8 cellular contexts compared by ENCODE assay signal in the genomic region with DNA sequence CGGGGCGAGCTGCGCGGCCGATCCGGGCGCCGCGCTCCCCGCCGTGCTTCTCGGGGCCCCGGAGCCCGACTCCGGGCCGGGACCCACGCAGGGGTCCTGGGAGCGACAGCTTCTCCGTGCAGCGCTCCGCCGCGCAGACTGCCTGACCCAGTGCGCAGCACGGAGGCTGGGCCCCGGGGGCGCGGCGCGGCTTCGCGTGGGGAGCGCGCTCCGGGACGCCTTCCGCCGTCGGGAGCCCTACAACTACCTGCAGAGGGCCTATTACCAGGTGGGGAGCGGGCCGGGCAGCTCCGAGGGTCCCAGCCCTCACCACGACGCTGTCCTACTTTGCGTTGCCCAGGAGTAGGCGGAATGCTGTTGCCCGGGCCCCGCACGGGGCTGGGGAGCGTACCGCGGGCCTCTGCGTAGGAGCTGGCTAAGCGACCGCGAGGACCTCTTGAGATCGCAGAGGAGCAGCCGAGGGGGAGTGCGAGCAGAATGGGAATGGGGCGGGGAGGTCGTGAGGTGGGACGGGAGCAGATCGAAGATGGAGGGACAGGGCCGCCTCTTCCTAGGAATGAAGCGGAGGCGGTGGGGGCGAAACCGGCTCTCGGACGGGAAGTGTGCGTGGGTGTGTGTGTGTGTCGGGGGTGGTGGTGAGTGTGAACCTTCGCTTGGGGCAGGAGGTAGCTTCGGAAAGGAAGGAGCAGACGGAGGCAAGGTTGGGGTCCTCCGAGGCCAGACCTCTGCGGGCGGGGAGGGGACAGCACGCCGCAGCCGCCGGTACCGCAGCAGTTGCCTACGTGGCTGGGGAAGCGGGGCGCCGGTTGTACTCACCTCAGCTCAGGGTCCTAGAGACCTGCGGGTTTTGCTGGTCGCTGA. TPM values are rescaled to one million over a fixed set of nuclear protein-coding genes. Genes with fewer than 3 reads are reported as not detected.
A peak's percentile ranks its signal among the peaks of the same experiment; 100 is the strongest.
DNase-seq lines count a peak whose midpoint lies in the region; ATAC-seq and TF ChIP-seq lines count a peak whose summit lies in the region.

No MANE protein-coding gene starts in this region.

- no peaks in the 10 kb centered on the region for H3K36me3 ChIP-seq in CD8-positive, alpha-beta T cell (ENCODE audit: insufficient read depth, low read length)
- H3K36me3 ChIP-seq in endocrine pancreas (ENCODE audit: control insufficient read depth, insufficient read depth, low read length), result no peaks in the 10 kb centered on the region
- no peaks in the 10 kb centered on the region for H3K36me3 ChIP-seq in mucosa of descending colon (ENCODE audit: low read depth)
- no peaks in the 10 kb centered on the region for H3K36me3 ChIP-seq in thymus (ENCODE audit: control insufficient read depth, insufficient read depth)

- H3K27ac Mint-ChIP-seq in CD8-positive, alpha-beta T cell, result peak overlapping the region; percentile 70
- H3K27ac Mint-ChIP-seq in activated CD4-positive, alpha-beta memory T cell treated with anti-CD3 and anti-CD28 coated beads, Interleukin-2, amount 10 ng/mL, durations not matched to agents 7 days and 5 days, result no peak overlapping the region

- no peaks in the 10 kb centered on the region for H3K36me3 Mint-ChIP-seq in CD8-positive, alpha-beta T cell
- H3K36me3 Mint-ChIP-seq in activated CD4-positive, alpha-beta memory T cell treated with anti-CD3 and anti-CD28 coated beads, Interleukin-2, amount 10 ng/mL, durations not matched to agents 7 days and 5 days (ENCODE audit: low read depth), result no peaks in the 10 kb centered on the region

- CTCF ChIA-PET in CD8-positive, alpha-beta T cell (lab: Charles Lee), result interaction anchor here (0.6 to 9.4 kb wide), 8 partner anchors 8 to 164 kb away, joined by 3 to 116 read pairs (median 3); partner anchors contain the start of genes COPS7A and MLF2
- CTCF ChIA-PET in activated CD4-positive, alpha-beta memory T cell treated with anti-CD3 and anti-CD28 coated beads, Interleukin-2, amount 10 ng/mL, durations not matched to agents 7 days and 5 days (lab: Charles Lee), result interaction anchor here (0.8 to 1.4 kb wide), 5 partner anchors 20 to 137 kb away, joined by 3 to 4 read pairs (median 3); partner anchors contain the start of gene SPSB2

- H3K27me3 ChIP-seq in CD8-positive, alpha-beta T cell (ENCODE audit: insufficient read depth, low read length), result peaks cover 6% of the 10 kb centered on the region
- no peaks in the 10 kb centered on the region for H3K27me3 ChIP-seq in endocrine pancreas (ENCODE audit: control insufficient read depth, insufficient read depth, low read length)
- peaks cover 40% of the 10 kb centered on the region for H3K27me3 ChIP-seq in thymus (ENCODE audit: control insufficient read depth, insufficient read depth)

- H3K4me1 ChIP-seq in CD8-positive, alpha-beta T cell (ENCODE audit: insufficient read depth, low read length), result peaks cover 9% of the 10 kb centered on the region
- no peaks in the 10 kb centered on the region for H3K4me1 ChIP-seq in endocrine pancreas (ENCODE audit: control insufficient read depth, insufficient read depth, low read length)
- peaks cover 6% of the 10 kb centered on the region for H3K4me1 ChIP-seq in mucosa of descending colon (ENCODE audit: low read depth)
- peaks cover 7% of the 10 kb centered on the region for H3K4me1 ChIP-seq in thymus (ENCODE audit: control insufficient read depth, insufficient read depth, low read length)

- WGBS in thymus, result 2% methylated on average over 89 of the region's 89 CpGs

- H3K27ac ChIP-seq in CD8-positive, alpha-beta T cell (ENCODE audit: low read depth, low read length), result peak overlapping the region; percentile 38
- H3K27ac ChIP-seq in thymus (ENCODE audit: low read depth), result peak overlapping the region; percentile 46

- peak overlapping the region; percentile 99 for H3K9ac ChIP-seq in endocrine pancreas (ENCODE audit: control insufficient read depth, insufficient read depth, low read length)

- no peak for TF ChIP-seq CTCF in CD8-positive, alpha-beta T cell (IDR thresholded peaks at IDR 0.05)
- TF ChIP-seq CTCF in mucosa of descending colon (IDR thresholded peaks at IDR 0.05), result no peak

- peak overlapping the region; percentile 88 for H3K4me3 Mint-ChIP-seq in CD8-positive, alpha-beta T cell
- H3K4me3 Mint-ChIP-seq in activated CD4-positive, alpha-beta memory T cell treated with anti-CD3 and anti-CD28 coated beads, Interleukin-2, amount 10 ng/mL, durations not matched to agents 7 days and 5 days, result peak overlapping the region; percentile 72

- POLR2A ChIA-PET in CD8-positive, alpha-beta T cell (lab: Charles Lee), result interaction anchor here (0.5 to 3.7 kb wide), 14 partner anchors 9 to 567 kb away, joined by 3 to 24 read pairs (median 3); partner anchors contain the start of genes C12orf57, COPS7A, MLF2 and RNU7-1
- POLR2A ChIA-PET in activated CD4-positive, alpha-beta memory T cell treated with anti-CD3 and anti-CD28 coated beads, Interleukin-2, amount 10 ng/mL, durations not matched to agents 7 days and 5 days (lab: Charles Lee), result interaction anchor here (1.0 to 7.2 kb wide), 6 partner anchors 11 to 105 kb away, joined by 3 to 33 read pairs (median 10); partner anchors contain the start of genes CDCA3, COPS7A, GNB3 and MLF2

- DNase-seq in CD8-positive, alpha-beta T cell, result peak in 6 of 7 experiments; percentile 14 to 71 (median 40)
- peak; percentile 43 for DNase-seq in LHCN-M2 (ENCODE audit: low read depth)
- no peak for DNase-seq in activated CD4-positive, alpha-beta memory T cell treated with anti-CD3 and anti-CD28 coated beads, Interleukin-2, amount 10 ng/mL, durations not matched to agents 7 days and 5 days
- DNase-seq in mucosa of descending colon, result peak; percentile 23 to 65 (median 48)
- no peak for DNase-seq in GF-D8 (lab: John Stamatoyannopoulos, UW)

- intact Hi-C loops in CD8-positive, alpha-beta T cell (cut with DNase I, micrococcal nuclease), result loop anchor here (2.0 to 5.0 kb wide), 5 partner anchors 50 to 277 kb away; partner anchors contain the start of genes CHD4 (in 1 of the 2) and NOP2 (in 1 of the 2)
- intact Hi-C loops in mucosa of descending colon (cut with DNase I, micrococcal nuclease), result loop anchor here (5.0 to 10.0 kb wide), 2 partner anchors 77 to 94 kb away; partner anchors contain the start of gene MLF2 (in 1 of the 2)

- H3K9me3 Mint-ChIP-seq in CD8-positive, alpha-beta T cell, result no peaks in the 10 kb centered on the region
- no peaks in the 10 kb centered on the region for H3K9me3 Mint-ChIP-seq in activated CD4-positive, alpha-beta memory T cell treated with anti-CD3 and anti-CD28 coated beads, Interleukin-2, amount 10 ng/mL, durations not matched to agents 7 days and 5 days

- peaks cover 20% of the 10 kb centered on the region for H3K4me1 Mint-ChIP-seq in CD8-positive, alpha-beta T cell (ENCODE audit: low read depth)
- peaks cover 18% of the 10 kb centered on the region for H3K4me1 Mint-ChIP-seq in activated CD4-positive, alpha-beta memory T cell treated with anti-CD3 and anti-CD28 coated beads, Interleukin-2, amount 10 ng/mL, durations not matched to agents 7 days and 5 days

- H3K4me3 ChIP-seq in CD8-positive, alpha-beta T cell (ENCODE audit: low read depth, low read length), result peak overlapping the region; percentile 83
- H3K4me3 ChIP-seq in endocrine pancreas (ENCODE audit: control insufficient read depth, insufficient read depth, low read length) (peak overlapping the region; percentile 1), mucosa of descending colon (peak overlapping the region; percentile 30), thymus (ENCODE audit: low read length) (peak overlapping the region; percentile 60)

- peak; percentile 60 for ATAC-seq in CD8-positive, alpha-beta T cell
- peak; percentile 42 for ATAC-seq in mucosa of descending colon
- no peak for ATAC-seq in HG03025 (IDR thresholded peaks at IDR 0.05; ENCODE audit: low FRiP score, unreplicated experiment)

- H3K9me3 ChIP-seq in CD8-positive, alpha-beta T cell (ENCODE audit: low read length), result no peaks in the 10 kb centered on the region
- no peaks in the 10 kb centered on the region for H3K9me3 ChIP-seq in endocrine pancreas (ENCODE audit: control insufficient read depth, low read length)
- H3K9me3 ChIP-seq in mucosa of descending colon, result no peaks in the 10 kb centered on the region
- no peaks in the 10 kb centered on the region for H3K9me3 ChIP-seq in thymus (ENCODE audit: control insufficient read depth)

- peaks cover 26% of the 10 kb centered on the region for H3K27me3 Mint-ChIP-seq in CD8-positive, alpha-beta T cell (ENCODE audit: low read depth)
- H3K27me3 Mint-ChIP-seq in activated CD4-positive, alpha-beta memory T cell treated with anti-CD3 and anti-CD28 coated beads, Interleukin-2, amount 10 ng/mL, durations not matched to agents 7 days and 5 days, result peaks cover 70% of the 10 kb centered on the region

RNA-seq across cellular contexts. Expression of gene P3H3, which starts 0.7 kb away (rescaled TPM):
- 1 to 10 TPM; 3.4 to 4.9 TPM for total RNA-seq in CD8-positive, alpha-beta T cell
- total RNA-seq in LHCN-M2 (2014; rRNA removed) (47.6 and 58.4 TPM in 2 replicates), mucosa of descending colon (10 to 100 TPM in 1 of 3 donors, 1 to 10 TPM in 2; 1.6 to 24.2 (median 5.2) TPM)
- 51.1 TPM for polyA plus RNA-seq in LHCN-M2 (2012)
- total RNA-seq in activated CD4-positive, alpha-beta memory T cell treated with anti-CD3 and anti-CD28 coated beads, Interleukin-2, amount 10 ng/mL, durations not matched to agents 7 days and 5 days, result under 1 TPM; 0.18 to 0.68 TPM
- polyA plus RNA-seq in thymus, result 4.4 TPM

RNA-seq across cellular contexts. Expression of gene GPR162, which starts 7.3 kb away (rescaled TPM):
- not detected for total RNA-seq in CD8-positive, alpha-beta T cell
- total RNA-seq in LHCN-M2 (2014; rRNA removed), result 2.0 TPM in 2 replicates
- polyA plus RNA-seq in LHCN-M2 (2012), result 1.7 TPM
- total RNA-seq in activated CD4-positive, alpha-beta memory T cell treated with anti-CD3 and anti-CD28 coated beads, Interleukin-2, amount 10 ng/mL, durations not matched to agents 7 days and 5 days, result not detected
- 10 to 100 TPM in 1 of 3 donors, 1 to 10 TPM in 2; 1.7 to 18.6 (median 3.1) TPM for total RNA-seq in mucosa of descending colon
- polyA plus RNA-seq in thymus, result 4.4 TPM

RNA-seq across cellular contexts. Expression of gene GNB3, which starts 11.8 kb away (rescaled TPM):
- total RNA-seq in CD8-positive, alpha-beta T cell, result 1 to 10 TPM in 1 of 2 experiments, under 1 TPM in 1; 0.49 to 1.0 TPM
- 2.6 and 2.8 TPM in 2 replicates for total RNA-seq in LHCN-M2 (2014; rRNA removed)
- 1.2 TPM for polyA plus RNA-seq in LHCN-M2 (2012)
- not detected for total RNA-seq in activated CD4-positive, alpha-beta memory T cell treated with anti-CD3 and anti-CD28 coated beads, Interleukin-2, amount 10 ng/mL, durations not matched to agents 7 days and 5 days
- total RNA-seq in mucosa of descending colon, result 1 to 10 TPM in 1 of 3 donors, under 1 TPM in 2; 0.38 to 5.3 (median 0.96) TPM
- 1.3 TPM for polyA plus RNA-seq in thymus

RNA-seq across cellular contexts. Expression of gene CDCA3, which starts 22.2 kb away (rescaled TPM):
- total RNA-seq in CD8-positive, alpha-beta T cell, result under 1 TPM; 0.61 to 0.92 TPM
- 101 and 120 TPM in 2 replicates for total RNA-seq in LHCN-M2 (2014; rRNA removed)
- 89.4 TPM for polyA plus RNA-seq in LHCN-M2 (2012)
- 100 to 1,000 TPM in 1 of 2 experiments, 10 to 100 TPM in 1; 96.5 to 101 TPM for total RNA-seq in activated CD4-positive, alpha-beta memory T cell treated with anti-CD3 and anti-CD28 coated beads, Interleukin-2, amount 10 ng/mL, durations not matched to agents 7 days and 5 days
- total RNA-seq in mucosa of descending colon, result 10 to 100 TPM in 1 of 3 donors, 1 to 10 TPM in 2; 2.8 to 15.3 (median 5.2) TPM
- polyA plus RNA-seq in thymus, result 5.9 TPM

RNA-seq across cellular contexts. Expression of gene USP5, which starts 23.0 kb away (rescaled TPM):
- total RNA-seq in CD8-positive, alpha-beta T cell, result 10 to 100 TPM; 24.0 to 25.9 TPM
- total RNA-seq in LHCN-M2 (2014; rRNA removed), result 119 and 127 TPM in 2 replicates
- polyA plus RNA-seq in LHCN-M2 (2012), result 110 TPM
- 100 to 1,000 TPM in 1 of 2 experiments, 10 to 100 TPM in 1; 91.4 to 109 TPM for total RNA-seq in activated CD4-positive, alpha-beta memory T cell treated with anti-CD3 and anti-CD28 coated beads, Interleukin-2, amount 10 ng/mL, durations not matched to agents 7 days and 5 days
- 10 to 100 TPM; 65.9 to 80.7 (median 79.7) TPM for total RNA-seq in mucosa of descending colon
- 32.2 TPM for polyA plus RNA-seq in thymus

Comparison
In these comparisons a context has a peak if more than half of its experiments do, and no peak if none do; other contexts are left out.
1. DNase-seq: peak in CD8-positive, alpha-beta T cell (6 of 7), LHCN-M2 (single experiment) and mucosa of descending colon (3 of 3); none in activated CD4-positive, alpha-beta memory T cell treated with anti-CD3 and anti-CD28 coated beads, Interleukin-2, amount 10 ng/mL, durations not matched to agents 7 days and 5 days (single experiment) and GF-D8 (single experiment).
2. H3K4me3 ChIP-seq: peak in every context shown above with its lines; median percentile 83 in CD8-positive, alpha-beta T cell; 60 in thymus; 30 in mucosa of descending colon; 1 in endocrine pancreas.